1 cellular context compared by ENCODE assay signal in genomic region chrX:87516716-87517115, GRCh38.
TF ChIP-seq lines count a peak whose summit lies in the region.

No MANE protein-coding gene starts in this region.

TF ChIP-seq in HepG2, 621 proteins besides CTCF, POLR2A, EP300 and RAD21 (continued from another document):
- TF ChIP-seq MLXIP (CRISPR knock-in tag; IDR thresholded peaks at IDR 0.05; ENCODE audit: borderline replicate concordance), result no peak
- TF ChIP-seq MEIS2 (CRISPR knock-in tag; IDR thresholded peaks at IDR 0.05), result no peak
- TF ChIP-seq ZNF703 (CRISPR knock-in tag; IDR thresholded peaks at IDR 0.05; ENCODE audit: borderline replicate concordance), result no peak
- TF ChIP-seq ZNF512 (CRISPR knock-in tag; IDR thresholded peaks at IDR 0.05), result no peak
- no peak for TF ChIP-seq ZNF207 (IDR thresholded peaks at IDR 0.05; ENCODE audit: borderline replicate concordance)
- no peak for TF ChIP-seq ELK4 (CRISPR knock-in tag; IDR thresholded peaks at IDR 0.05; ENCODE audit: borderline replicate concordance)
- TF ChIP-seq CCDC6 (CRISPR knock-in tag; IDR thresholded peaks at IDR 0.05), result no peak
- no peak for TF ChIP-seq ZNF513 (CRISPR knock-in tag; conservative IDR thresholded peaks at IDR 0.05)
- TF ChIP-seq PITX1 (CRISPR knock-in tag; IDR thresholded peaks at IDR 0.05), result no peak
- TF ChIP-seq XRCC5 (optimal IDR thresholded peaks at IDR 0.05; ENCODE audit: low read length), result no peak
- no peak for TF ChIP-seq NFIB (CRISPR knock-in tag; IDR thresholded peaks at IDR 0.05; ENCODE audit: borderline replicate concordance)
- TF ChIP-seq RFXAP (CRISPR knock-in tag; IDR thresholded peaks at IDR 0.05; ENCODE audit: borderline replicate concordance), result no peak
- TF ChIP-seq DRAP1 (CRISPR knock-in tag; IDR thresholded peaks at IDR 0.05), result no peak
- TF ChIP-seq ZNF142 (CRISPR knock-in tag; IDR thresholded peaks at IDR 0.05), result no peak
- TF ChIP-seq ZNF432 (CRISPR knock-in tag; IDR thresholded peaks at IDR 0.05; ENCODE audit: borderline replicate concordance), result no peak
- no peak for TF ChIP-seq SYNCRIP (IDR thresholded peaks at IDR 0.05; ENCODE audit: insufficient read depth, low read depth, low read length)
- no peak for TF ChIP-seq ZNF44 (CRISPR knock-in tag; IDR thresholded peaks at IDR 0.05)
